Comparison of ENCODE assay signal across 16 cellular contexts in the genomic region with DNA sequence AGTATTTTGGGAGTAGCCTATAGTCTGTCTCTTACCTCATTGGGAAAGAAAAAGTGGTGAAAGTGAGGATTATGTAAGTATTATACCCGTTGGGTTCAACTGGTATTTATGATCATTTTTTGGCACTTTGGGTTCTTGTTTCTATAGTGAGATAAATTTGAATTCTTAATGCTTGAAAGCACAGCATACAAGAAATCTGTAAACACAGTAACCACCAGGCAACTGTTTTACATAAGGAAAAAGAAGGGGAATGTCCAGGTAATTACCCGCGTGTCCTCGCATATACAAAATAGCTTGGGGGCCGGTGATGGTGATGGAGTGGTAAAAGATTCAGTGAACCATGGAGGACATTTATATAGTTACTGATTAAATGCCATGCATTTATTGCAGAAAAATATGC.
DNase-seq lines count a peak whose midpoint lies in the region; ATAC-seq and TF ChIP-seq lines count a peak whose summit lies in the region.
"Had no signal": no experiment of that assay in that cellular context is flagged by ENCODE, and none has a peak within 500 bp of the region (broad histone marks: within the 10 kb centered on the region; RNA-seq: fewer than 3 reads in every experiment).

No MANE protein-coding gene starts in this region.

- H3K27me3 Mint-ChIP-seq in T-cell = no peaks in the 10 kb centered on the region
- H3K27me3 Mint-ChIP-seq in activated CD4-positive, alpha-beta T cell treated with anti-CD3 and anti-CD28 coated beads for 36 hours = no peaks in the 10 kb centered on the region
- H3K27me3 Mint-ChIP-seq: activated CD4-positive, alpha-beta memory T cell treated with anti-CD3 and anti-CD28 coated beads, Interleukin-2, amount 10 ng/mL, durations not matched to agents 7 days and 5 days; T-helper 17 cell had no signal

- intact Hi-C loops in left colon (cut with DNase I, micrococcal nuclease) (no loop called here), mammary epithelial cell (cut with micrococcal nuclease) (no loop called here)
- intact Hi-C loops in activated CD4-positive, alpha-beta T cell treated with anti-CD3 and anti-CD28 coated beads for 36 hours (cut with DNase I, micrococcal nuclease) = no loop called here

- no peaks in the 10 kb centered on the region for H3K27me3 ChIP-seq in SU-DHL-6 (ENCODE audit: low read length)
- H3K27me3 ChIP-seq in mammary epithelial cell (ENCODE audit: insufficient read depth, low read length) = no peaks in the 10 kb centered on the region
- H3K27me3 ChIP-seq: right atrium auricular region had no signal

- CTCF ChIA-PET in T-cell (lab: Charles Lee) = interaction anchor here in 1 of 2 donors (0.6 kb wide), 1 partner anchor 498 kb away, joined by 3 read pairs; no protein-coding TSS in a partner anchor
- CTCF ChIA-PET in activated CD4-positive, alpha-beta T cell treated with anti-CD3 and anti-CD28 coated beads for 36 hours (lab: Charles Lee) = no interaction called here
- CTCF ChIA-PET in mammary epithelial cell (lab: Charles Lee; ENCODE audit: low non-redundant PET) = no interaction called here

- H3K27ac ChIP-seq in SU-DHL-6 (ENCODE audit: low read depth, low read length) (peak overlapping the region; percentile 100), mammary epithelial cell (ENCODE audit: insufficient read depth, low read depth, low read length) (no peak overlapping the region)
- H3K27ac ChIP-seq: PC-9, right atrium auricular region had no signal

- TF ChIP-seq CTCF in SU-DHL-6 (IDR thresholded peaks at IDR 0.05; ENCODE audit: insufficient read depth, low read length, poor library complexity, severe bottlenecking) (no peak), mammary epithelial cell (conservative IDR thresholded peaks at IDR 0.05 in 1 of 2, IDR thresholded peaks at IDR 0.05 in 1 of 2; ENCODE audit: extremely low read depth in 1 of 2, insufficient read depth in 1 of 2, low read depth in 1 of 2, low read length in 2 of 2) (no peak)

- H3F3A ChIP-seq in SU-DHL-6 (ENCODE audit: insufficient read depth) = peaks cover 94% of the 10 kb centered on the region

- POLR2A ChIA-PET in T-cell (lab: Charles Lee) = no interaction called here
- POLR2A ChIA-PET in activated CD4-positive, alpha-beta T cell treated with anti-CD3 and anti-CD28 coated beads for 36 hours (lab: Charles Lee) = no interaction called here

- H3K4me3 ChIP-seq in SU-DHL-6 (ENCODE audit: insufficient read depth, low read length, poor library complexity, severe bottlenecking) = peak overlapping the region; percentile 37
- no peak overlapping the region for H3K4me3 ChIP-seq in mammary epithelial cell (replicated peaks in 1 of 3; ENCODE audit: insufficient read depth in 1 of 3, low read depth in 2 of 3, low read length in 3 of 3)
- H3K4me3 ChIP-seq: HAP-1, PC-9, right atrium auricular region had no signal

- ATAC-seq in GM18498 (IDR thresholded peaks at IDR 0.05; ENCODE audit: unreplicated experiment) (peak; percentile 37), GM21381 (IDR thresholded peaks at IDR 0.05; ENCODE audit: unreplicated experiment) (peak; percentile 34), HG03045 (IDR thresholded peaks at IDR 0.05; ENCODE audit: unreplicated experiment) (peak; percentile 32), T-cell (replicated peaks in 1 of 4) (no peak), left colon (no peak)
- ATAC-seq in activated CD4-positive, alpha-beta T cell treated with anti-CD3 and anti-CD28 coated beads for 36 hours = no peak
- ATAC-seq: T-helper 17 cell had no signal

- H2AFZ ChIP-seq in SU-DHL-6 (ENCODE audit: low read depth, low read length, severe bottlenecking) = no peak overlapping the region
- no peak overlapping the region for H2AFZ ChIP-seq in mammary epithelial cell (ENCODE audit: low read depth, low read length)
- H2AFZ ChIP-seq: PC-9 had no signal

- H3K4me2 ChIP-seq in SU-DHL-6 (ENCODE audit: low read depth, low read length, poor library complexity, severe bottlenecking) (peak overlapping the region; percentile 86), mammary epithelial cell (ENCODE audit: insufficient read depth, low read depth, low read length) (no peak overlapping the region)
- H3K4me2 ChIP-seq: PC-9 had no signal

- H3K4me1 ChIP-seq in mammary epithelial cell (ENCODE audit: insufficient read depth, low read length) = no peaks in the 10 kb centered on the region
- H3K4me1 ChIP-seq: right atrium auricular region had no signal

- peak overlapping the region; percentile 43 for H3K9ac ChIP-seq in SU-DHL-6 (ENCODE audit: low read length)
- no peak overlapping the region for H3K9ac ChIP-seq in mammary epithelial cell (ENCODE audit: insufficient read depth, low read length)

- no peak for DNase-seq in T-cell
- no peak for DNase-seq in left colon
- no peak for DNase-seq in activated CD4-positive, alpha-beta T cell treated with anti-CD3 and anti-CD28 coated beads for 36 hours
- DNase-seq in mammary epithelial cell = no peak
- DNase-seq: activated CD4-positive, alpha-beta memory T cell treated with anti-CD3 and anti-CD28 coated beads, Interleukin-2, amount 10 ng/mL, durations not matched to agents 7 days and 5 days; kidney; PC-9; stimulated activated CD4-positive, alpha-beta T cell treated with anti-CD3 and anti-CD28 coated beads, Interleukin-4, amount 100 ng/mL, for 1 hour; stimulated activated naive CD4-positive, alpha-beta T cell; T-helper 17 cell had no signal

- peaks cover 0 to 2% (median 2%) of the 10 kb centered on the region in 3 donors for H3K4me1 Mint-ChIP-seq in T-cell
- H3K4me1 Mint-ChIP-seq in activated CD4-positive, alpha-beta T cell treated with anti-CD3 and anti-CD28 coated beads for 36 hours = peaks cover 3% of the 10 kb centered on the region
- H3K4me1 Mint-ChIP-seq: activated CD4-positive, alpha-beta memory T cell treated with anti-CD3 and anti-CD28 coated beads, Interleukin-2, amount 10 ng/mL, durations not matched to agents 7 days and 5 days had no signal

- no peaks in the 10 kb centered on the region for H3K9me3 ChIP-seq in SU-DHL-6 (ENCODE audit: insufficient read depth, low read length)
- no peaks in the 10 kb centered on the region for H3K9me3 ChIP-seq in mammary epithelial cell (replicated peaks; ENCODE audit: insufficient read depth, low read length)
- H3K9me3 ChIP-seq: HAP-1, right atrium auricular region had no signal

- H3K36me3 ChIP-seq in SU-DHL-6 (ENCODE audit: low read length) (peaks cover 12% of the 10 kb centered on the region; the same call in 1 of the 2 replicates), mammary epithelial cell (ENCODE audit: insufficient read depth, low read length) (no peaks in the 10 kb centered on the region)
- H3K36me3 ChIP-seq: right atrium auricular region had no signal

- no peaks in the 10 kb centered on the region for H3K36me3 Mint-ChIP-seq in T-cell
- no peaks in the 10 kb centered on the region for H3K36me3 Mint-ChIP-seq in activated CD4-positive, alpha-beta T cell treated with anti-CD3 and anti-CD28 coated beads for 36 hours (ENCODE audit: low read depth)

- peaks cover 39% of the 10 kb centered on the region for H3K79me2 ChIP-seq in SU-DHL-6 (ENCODE audit: insufficient read depth, low read length)
- H3K79me2 ChIP-seq in mammary epithelial cell (ENCODE audit: insufficient read depth, low read length) = peaks cover 11% of the 10 kb centered on the region

- BruUV-seq in mammary epithelial cell (replicated peaks; lab: Mats Ljungman, UMichigan) = no TSS peak

- no peaks in the 10 kb centered on the region for H4K20me1 ChIP-seq in SU-DHL-6 (ENCODE audit: low read depth, low read length)
- H4K20me1 ChIP-seq in mammary epithelial cell (ENCODE audit: insufficient read depth, low read length) = no peaks in the 10 kb centered on the region

- WGBS in mammary epithelial cell (ENCODE audit: low coverage, missing lambda C conversion rate) = 79% methylated on average over 5 of the region's 5 CpGs

- in situ Hi-C loops in mammary epithelial cell (cut with MboI; ENCODE audit: low sequenced_read_pairs in 2 of 2) = no loop called here

- H3K27ac Mint-ChIP-seq in T-cell = no peak overlapping the region
- H3K27ac Mint-ChIP-seq in activated CD4-positive, alpha-beta T cell treated with anti-CD3 and anti-CD28 coated beads for 36 hours = no peak overlapping the region
- H3K27ac Mint-ChIP-seq: activated CD4-positive, alpha-beta memory T cell treated with anti-CD3 and anti-CD28 coated beads, Interleukin-2, amount 10 ng/mL, durations not matched to agents 7 days and 5 days; T-helper 17 cell had no signal

- H3K9me2 ChIP-seq in SU-DHL-6 (replicated peaks; ENCODE audit: insufficient read depth, low read length) = no peaks in the 10 kb centered on the region

- no peak overlapping the region for H3K4me3 Mint-ChIP-seq in T-cell
- H3K4me3 Mint-ChIP-seq in activated CD4-positive, alpha-beta T cell treated with anti-CD3 and anti-CD28 coated beads for 36 hours = no peak overlapping the region
- H3K4me3 Mint-ChIP-seq: activated CD4-positive, alpha-beta memory T cell treated with anti-CD3 and anti-CD28 coated beads, Interleukin-2, amount 10 ng/mL, durations not matched to agents 7 days and 5 days; T-helper 17 cell had no signal

- dilution Hi-C loops in mammary epithelial cell (cut with HindIII; ENCODE audit: low sequenced_read_pairs) = no loop called here

- H3K9me3 Mint-ChIP-seq in T-cell = peaks cover 0 to 4% (median 4%) of the 10 kb centered on the region in 3 donors
- peaks cover 2% of the 10 kb centered on the region for H3K9me3 Mint-ChIP-seq in activated CD4-positive, alpha-beta T cell treated with anti-CD3 and anti-CD28 coated beads for 36 hours (ENCODE audit: low read depth)
- H3K9me3 Mint-ChIP-seq: activated CD4-positive, alpha-beta memory T cell treated with anti-CD3 and anti-CD28 coated beads, Interleukin-2, amount 10 ng/mL, durations not matched to agents 7 days and 5 days had no signal

Comparison
In these comparisons a context has a peak if more than half of its experiments do, and no peak if none do; other contexts are left out.
1. ATAC-seq: peak in GM18498 (single experiment), GM21381 (single experiment) and HG03045 (single experiment); none in T-cell (0 of 4), left colon (single experiment) and activated CD4-positive, alpha-beta T cell treated with anti-CD3 and anti-CD28 coated beads for 36 hours (single experiment).